In the genomic region with DNA sequence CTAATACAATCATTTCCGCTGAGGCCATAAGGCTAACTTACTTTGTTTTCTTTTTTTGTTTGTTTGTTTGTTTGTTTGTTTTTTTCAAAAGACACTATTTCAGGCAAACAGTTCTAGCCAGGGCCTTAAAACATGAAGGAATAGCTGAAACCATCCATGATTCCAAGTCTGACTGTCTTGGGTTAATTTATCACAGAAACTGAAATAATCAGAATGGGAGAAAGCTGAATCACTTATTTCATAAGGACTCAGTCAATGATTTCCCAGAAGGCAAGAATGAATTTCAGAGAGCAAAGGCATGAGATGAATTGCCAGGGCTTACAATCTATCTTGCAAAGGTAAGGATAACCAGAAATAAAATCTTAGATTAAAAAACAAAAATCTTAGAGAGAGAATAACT, we compare ENCODE assay signal across 25 cellular contexts.
"Had no signal": no experiment of that assay in that cellular context is flagged by ENCODE, and none has a peak within 500 bp of the region (broad histone marks: within the 10 kb centered on the region; RNA-seq: fewer than 3 reads in every experiment).

No MANE protein-coding gene starts in this region.

- H3K27ac ChIP-seq: left ventricle myocardium inferior, ovary, skin epidermis, stomach, testis, thyroid gland, transverse colon, upper lobe of left lung, vagina had no signal

- H3K4me3 ChIP-seq: left ventricle myocardium inferior, lung, mucosa of descending colon, ovary, skin epidermis, stomach, testis, thyroid gland, transverse colon, upper lobe of left lung, vagina had no signal

- H3K4me1 ChIP-seq: left ventricle myocardium inferior, stomach, testis, thyroid gland, transverse colon, upper lobe of left lung, vagina had no signal

- DNase-seq: hypothalamus; immature natural killer cell; left ventricle myocardium inferior; midbrain; mucosa of descending colon; naive thymus-derived CD4-positive, alpha-beta T cell; ovary; retina; right cardiac atrium; stimulated activated CD4-positive, alpha-beta T cell treated with anti-CD3 and anti-CD28 coated beads, Interleukin-12 subunit alpha, Interleukin-12 subunit beta, amount 100 ng/mL, for 4 hours; stimulated activated CD4-positive, alpha-beta T cell treated with anti-CD3 and anti-CD28 coated beads, Interleukin-15, amount 100 ng/mL, for 24 hours; stimulated activated CD4-positive, alpha-beta T cell treated with anti-CD3 and anti-CD28 coated beads, Interleukin-2, amount 100 ng/mL, for 24 hours; stimulated activated CD4-positive, alpha-beta T cell treated with anti-CD3 and anti-CD28 coated beads, Interleukin-4, amount 100 ng/mL, for 1 hour; stimulated activated naive B cell treated with anti-CD40 and anti-IgM and Interleukin-4, amounts not matched to agents 10 μg/mL and 1 μg/mL and 100 μg/mL, for 72 hours; stimulated activated naive CD8-positive, alpha-beta T cell treated with anti-CD3 and anti-CD28 coated beads, Interleukin-15, Interleukin-2, amounts not matched to agents 100 U/mL and 50 U/mL, for 24 hours; stomach; testis; thyroid gland; transverse colon; upper lobe of left lung had no signal

- H3K9me3 ChIP-seq: left ventricle myocardium inferior, mucosa of descending colon, ovary, stomach, testis, thyroid gland, transverse colon, upper lobe of left lung, vagina had no signal

- H3K36me3 ChIP-seq: left ventricle myocardium inferior, ovary, stomach, thyroid gland, transverse colon, upper lobe of left lung, vagina had no signal

- H3K27me3 ChIP-seq: ovary, stomach, testis, thyroid gland, transverse colon, upper lobe of left lung, vagina had no signal

- ATAC-seq: mucosa of descending colon; naive thymus-derived CD4-positive, alpha-beta T cell; natural killer cell treated with Interleukin-12 subunit alpha and Interleukin-12 subunit beta and Interleukin-15 and Interleukin-18, amount 100 ng/mL, for 72 hours; right cardiac atrium; sciatic nerve; stimulated activated naive B cell treated with anti-CD40 and anti-IgM and Interleukin-4, amounts not matched to agents 10 μg/mL and 1 μg/mL and 100 μg/mL, for 72 hours; stimulated activated naive CD8-positive, alpha-beta T cell treated with anti-CD3 and anti-CD28 coated beads, Interleukin-15, Interleukin-2, amounts not matched to agents 100 U/mL and 50 U/mL, for 24 hours had no signal
